In genomic region chr7:12623885-12624498, GRCh38 we compare ENCODE assay signal across 8 cellular contexts. TPM values are rescaled to one million over a fixed set of nuclear protein-coding genes. Genes with fewer than 3 reads are reported as not detected.
DNase-seq lines count a peak whose midpoint lies in the region; ATAC-seq and TF ChIP-seq lines count a peak whose summit lies in the region.

No MANE protein-coding gene starts in this region.

- no peak overlapping the region for H3K4me3 Mint-ChIP-seq in type B pancreatic cell

- no peaks in the 10 kb centered on the region for H3K27me3 ChIP-seq in Peyer's patch

- H3K27ac ChIP-seq in Peyer's patch = no peak overlapping the region

- no peaks in the 10 kb centered on the region for H3K4me1 ChIP-seq in Peyer's patch

- H3K36me3 ChIP-seq in Peyer's patch = peaks cover 0 to 41% (median 0%) of the 10 kb centered on the region in 3 donors

- peak in 5 of 6 experiments; percentile 67 to 90 (median 85) for TF ChIP-seq CTCF in Peyer's patch (IDR thresholded peaks at IDR 0.05)
- TF ChIP-seq CTCF in foreskin fibroblast (IDR thresholded peaks at IDR 0.05; ENCODE audit: low read depth, low read length) = peak; percentile 44
- peak; percentile 83 for TF ChIP-seq CTCF in type B pancreatic cell (conservative IDR thresholded peaks at IDR 0.05)

- H3K9me3 Mint-ChIP-seq in type B pancreatic cell = no peaks in the 10 kb centered on the region

- H3K4me1 Mint-ChIP-seq in type B pancreatic cell (ENCODE audit: unreplicated experiment) = peaks cover 15% of the 10 kb centered on the region

- H3K9me3 ChIP-seq in Peyer's patch = no peaks in the 10 kb centered on the region

- no peak overlapping the region for H3K4me3 ChIP-seq in Peyer's patch
- no peak overlapping the region for H3K4me3 ChIP-seq in foreskin fibroblast (ENCODE audit: low read depth in 1 of 2, low read length in 2 of 2)

- H3K27ac Mint-ChIP-seq in type B pancreatic cell = no peak overlapping the region

- ATAC-seq in HG03175 (IDR thresholded peaks at IDR 0.05; ENCODE audit: unreplicated experiment) = peak; percentile 52

- H3K27me3 Mint-ChIP-seq in type B pancreatic cell = no peaks in the 10 kb centered on the region

- DNase-seq in NCI-H2107 treated with DMSO at 0.1 percent for 48 hours (lab: John Stamatoyannopoulos, UW; ENCODE audit: unreplicated experiment) = peak; percentile 15
- DNase-seq in NCI-H2107 (lab: John Stamatoyannopoulos, UW) = no peak
- DNase-seq in Peyer's patch = no peak
- peak in 1 of 2 donors; percentile 48 for DNase-seq in foreskin fibroblast
- DNase-seq in type B pancreatic cell (ENCODE audit: extremely low spot score, unreplicated experiment) = no peak
- no peak for DNase-seq in T-helper 9 cell
- DNase-seq in activated gamma-delta T cell (lab: John Stamatoyannopoulos, UW) = no peak

- no peak for TF ChIP-seq POLR2A in Peyer's patch (IDR thresholded peaks at IDR 0.05)

- no peaks in the 10 kb centered on the region for H3K36me3 Mint-ChIP-seq in type B pancreatic cell

RNA-seq across cellular contexts. Expression of gene SCIN, which starts 53.5 kb away (rescaled TPM):
- 100 to 1,000 TPM in 3 of 4 donors, 1 to 10 TPM in 1; 9.1 to 257 (median 208) TPM for total RNA-seq in Peyer's patch
- 3.4 and 3.9 TPM in 2 replicates for total RNA-seq in type B pancreatic cell (ENCODE audit: low replicate concordance)
